In genomic region chr12:121299662-121300061, GRCh38 we compare ENCODE assay signal across 19 cellular contexts. TPM values are rescaled to one million over a fixed set of nuclear protein-coding genes. Genes with fewer than 3 reads are reported as not detected.
A peak's percentile ranks its signal among the peaks of the same experiment; 100 is the strongest.
DNase-seq lines count a peak whose midpoint lies in the region; ATAC-seq, FAIRE-seq and TF ChIP-seq lines count a peak whose summit lies in the region.
"Had no signal": no experiment of that assay in that cellular context is flagged by ENCODE, and none has a peak within 500 bp of the region (broad histone marks: within the 10 kb centered on the region; RNA-seq: fewer than 3 reads in every experiment).

No MANE protein-coding gene starts in this region.

- H3K27ac Mint-ChIP-seq in activated naive CD4-positive, alpha-beta T cell treated with anti-CD3 and anti-CD28 coated beads, Interleukin-2, amount 10 ng/mL, durations not matched to agents 7 days and 5 days = peak overlapping the region; percentile 64

- intact Hi-C loops in K562 (cut with micrococcal nuclease) = no loop called here
- intact Hi-C loops in prostate gland (cut with DNase I) = no loop called here

- no peak overlapping the region for H3K4me3 Mint-ChIP-seq in activated naive CD4-positive, alpha-beta T cell treated with anti-CD3 and anti-CD28 coated beads, Interleukin-2, amount 10 ng/mL, durations not matched to agents 7 days and 5 days

- in situ Hi-C loops in K562 (cut with MboI) = no loop called here

- peak overlapping the region; percentile 74; the same call in 1 of the 2 replicates for H2AFZ ChIP-seq in K562 (ENCODE audit: low read depth, low read length)

- TF ChIP-seq CTCF in LNCaP clone FGC (IDR thresholded peaks at IDR 0.05; ENCODE audit: control insufficient read depth, extremely low read depth, insufficient read depth) = no peak
- TF ChIP-seq CTCF in K562 (IDR thresholded peaks at IDR 0.05 in 2 of 3, conservative IDR thresholded peaks at IDR 0.05 in 1 of 3; ENCODE audit: insufficient read depth in 2 of 3, low read depth in 1 of 3, low read length in 3 of 3) = no peak
- TF ChIP-seq CTCF in prostate gland (IDR thresholded peaks at IDR 0.05) = no peak

- no peak overlapping the region for H3K9ac ChIP-seq in K562 (ENCODE audit: insufficient read depth in 1 of 2, low read depth in 2 of 2, low read length in 2 of 2)

- H3K4me1 Mint-ChIP-seq in activated naive CD4-positive, alpha-beta T cell treated with anti-CD3 and anti-CD28 coated beads, Interleukin-2, amount 10 ng/mL, durations not matched to agents 7 days and 5 days = peaks cover 27% of the 10 kb centered on the region

- H3K36me3 ChIP-seq in K562 (ENCODE audit: control insufficient read depth, insufficient read depth, low read length) (no peaks in the 10 kb centered on the region), prostate gland (no peaks in the 10 kb centered on the region)
- H3K36me3 ChIP-seq: MG63 had no signal

- CTCF ChIA-PET in activated naive CD4-positive, alpha-beta T cell treated with anti-CD3 and anti-CD28 coated beads, Interleukin-2, amount 10 ng/mL, durations not matched to agents 7 days and 5 days (lab: Charles Lee) = interaction anchor here (1.8 kb wide), 1 partner anchor 35 kb away, joined by 5 read pairs; no protein-coding TSS in a partner anchor
- CTCF ChIA-PET in K562 (lab: Yijun Ruan, JAX; ENCODE audit: low intra/inter-chr PET ratio) = no interaction called here

- H4K20me1 ChIP-seq in K562 (replicated peaks; ENCODE audit: control insufficient read depth, insufficient read depth, low read length) = no peaks in the 10 kb centered on the region

- BruUV-seq in K562 (replicated peaks; lab: Mats Ljungman, UMichigan) = no TSS peak

- H3K9me1 ChIP-seq in K562 (ENCODE audit: control insufficient read depth, insufficient read depth, low read length) = no peaks in the 10 kb centered on the region

- H3K9me3 ChIP-seq in K562 (replicated peaks; ENCODE audit: control insufficient read depth, insufficient read depth, low read depth, low read length) (no peaks in the 10 kb centered on the region), prostate gland (no peaks in the 10 kb centered on the region)
- H3K9me3 ChIP-seq: MG63 had no signal

- WGBS in K562 (ENCODE audit: insufficient coverage, low coverage, missing lambda C conversion rate) = 63% methylated on average over 4 of the region's 4 CpGs
- WGBS in prostate gland = 47% methylated on average over 4 of the region's 4 CpGs

- no peaks in the 10 kb centered on the region for H3K36me3 Mint-ChIP-seq in activated naive CD4-positive, alpha-beta T cell treated with anti-CD3 and anti-CD28 coated beads, Interleukin-2, amount 10 ng/mL, durations not matched to agents 7 days and 5 days

- FAIRE-seq in K562 (lab: Jason Lieb, UNC) = no peak
- FAIRE-seq: GM12892, RCC 7860 had no signal

- H3K4me3 ChIP-seq in LNCaP clone FGC (ENCODE audit: low read depth, low read length) = 0 out of 2 replicates have a peak overlapping the region, but pooled peaks have one; percentile 5
- no peak overlapping the region for H3K4me3 ChIP-seq in K562
- no peak overlapping the region for H3K4me3 ChIP-seq in prostate gland
- H3K4me3 ChIP-seq: MG63 had no signal

- no peak for TF ChIP-seq RAD21 in K562 (CRISPR knock-in tag; conservative IDR thresholded peaks at IDR 0.05 in 1 of 2, IDR thresholded peaks at IDR 0.05 in 1 of 2)

- DNase-seq in activated naive CD4-positive, alpha-beta T cell treated with anti-CD3 and anti-CD28 coated beads, Interleukin-2, amount 10 ng/mL, durations not matched to agents 7 days and 5 days = no peak
- no peak for DNase-seq in activated naive CD4-positive, alpha-beta T cell treated with anti-CD3 and anti-CD28 coated beads, Interleukin-2, amount 50 U/mL, for 16 hours
- DNase-seq in LNCaP clone FGC (ENCODE audit: low read depth) = no peak
- DNase-seq in K562 (ENCODE audit: extremely low read depth in 1 of 4, low spot score in 3 of 4) = no peak
- DNase-seq in prostate gland (ENCODE audit: low spot score) = no peak
- DNase-seq in hypothalamus (lab: John Stamatoyannopoulos, UW) = no peak
- no peak for DNase-seq in DMS79 (lab: John Stamatoyannopoulos, UW)
- DNase-seq in inferior parietal cortex (ENCODE audit: extremely low spot score) = no peak
- DNase-seq: ACHN; AML-193; CD8-positive, alpha-beta memory T cell; GF-D8; GOT3; MG63; NCI-H1694 treated with DMSO at 0.1 percent for 48 hours; NCI-H82 had no signal

- no peak for TF ChIP-seq POLR2A in K562 (conservative IDR thresholded peaks at IDR 0.05)
- no peak for TF ChIP-seq POLR2A in prostate gland (IDR thresholded peaks at IDR 0.05)

- H3K27ac ChIP-seq in K562 (ENCODE audit: extremely low read depth, low read depth, low read length) (no peak overlapping the region), prostate gland (peak overlapping the region; percentile 41 to 57)

- H3K4me1 ChIP-seq in K562 (replicated peaks in 1 of 2; ENCODE audit: control insufficient read depth in 2 of 2, insufficient read depth in 2 of 2, low read length in 2 of 2) (peaks cover 12 to 22% of the 10 kb centered on the region in 2 experiments; a peak in 4 of 5 replicates), prostate gland (replicated peaks) (peaks cover 5% of the 10 kb centered on the region)

- ATAC-seq in K562 = no peak
- ATAC-seq: SK-N-SH treated with all-trans-retinoic acid at 6 μM for 48 hours had no signal

- no peak for TF ChIP-seq EP300 in K562 (IDR thresholded peaks at IDR 0.05; ENCODE audit: low read length)

- peaks cover 18% of the 10 kb centered on the region for H3K79me2 ChIP-seq in K562 (ENCODE audit: control insufficient read depth, insufficient read depth, low read length)

- no peak overlapping the region for H3K4me2 ChIP-seq in K562 (ENCODE audit: insufficient read depth, low read length)

- no peaks in the 10 kb centered on the region for H3K9me3 Mint-ChIP-seq in activated naive CD4-positive, alpha-beta T cell treated with anti-CD3 and anti-CD28 coated beads, Interleukin-2, amount 10 ng/mL, durations not matched to agents 7 days and 5 days
- H3K9me3 Mint-ChIP-seq: CD8-positive, alpha-beta memory T cell had no signal

- H3K27me3 ChIP-seq in K562 (ENCODE audit: control insufficient read depth in 2 of 2, insufficient read depth in 2 of 2, low read length in 2 of 2) (no peaks in the 10 kb centered on the region), prostate gland (replicated peaks; ENCODE audit: insufficient read depth) (no peaks in the 10 kb centered on the region)
- H3K27me3 ChIP-seq: MG63 had no signal

- POLR2A ChIA-PET in K562 (lab: Yijun Ruan, JAX) = interaction anchor here (1.1 to 1.3 kb wide), 2 partner anchors 11 to 12 kb away, joined by 3 to 6 read pairs; no protein-coding TSS in a partner anchor

- H3K27me3 Mint-ChIP-seq in activated naive CD4-positive, alpha-beta T cell treated with anti-CD3 and anti-CD28 coated beads, Interleukin-2, amount 10 ng/mL, durations not matched to agents 7 days and 5 days = peaks cover 8% of the 10 kb centered on the region
- H3K27me3 Mint-ChIP-seq: CD8-positive, alpha-beta memory T cell had no signal

TF ChIP-seq in K562, 482 proteins besides CTCF, POLR2A, EP300 and RAD21 (continues in another document):
- TF ChIP-seq ELF1 (tag; IDR thresholded peaks at IDR 0.05) (0 out of 2 replicates have a peak, but pooled peaks have one; percentile 15), ZNF24 (IDR thresholded peaks at IDR 0.05) (peak; percentile 45; the same call in 1 of the 2 replicates), NR2C2 (CRISPR knock-in tag; IDR thresholded peaks at IDR 0.05) (no peak), NR2C2 (tag; IDR thresholded peaks at IDR 0.05) (no peak)

RNA-seq across cellular contexts. Expression of gene CAMKK2, which starts 3.2 kb away (rescaled TPM):
- 43.2 and 68.9 TPM in 2 replicates for total RNA-seq in K562 (2011; cell fraction: chromatin; rRNA removed; ENCODE audit: low replicate concordance)
- 40.5 and 41.3 TPM in 2 replicates for total RNA-seq in K562 (2011; cell fraction: nucleolus; rRNA removed)
- 39.2 and 39.8 TPM in 2 replicates for total RNA-seq in K562 (2011; cell fraction: nucleoplasm; rRNA removed)
- total RNA-seq in K562 (2014; rRNA removed) (18.8 and 21.1 TPM in 2 replicates), K562 (2014; rRNA removed; fragmentation: Illumina TruSeq; extraction: Trizol) (12.6 and 12.7 TPM in 2 replicates), K562 (2015; rRNA removed; fragmentation: Illumina TruSeq; extraction: Trizol) (10.5 and 10.8 TPM in 2 replicates), K562 (2021) (30.8 and 32.0 TPM in 2 replicates), prostate gland (10 to 100 TPM; 26.9 to 52.2 TPM)
- polyA plus RNA-seq in K562 (2011; rRNA removed) (18.2 and 20.5 TPM in 2 replicates), K562 (2014; fragmentation: Illumina TruSeq; extraction: Trizol) (22.0 and 22.3 TPM in 2 replicates), K562 (2014; fragmentation: Nextera tagmentation; extraction: Ambion mirVana) (1 to 10 TPM; 4.3 to 5.4 TPM), K562 (2014; rRNA removed) (20.1 and 21.1 TPM in 2 replicates)
- 19.2 and 26.4 TPM in 2 replicates for polyA plus RNA-seq in K562 (2011; cell fraction: cytosol; rRNA removed)
- polyA plus RNA-seq in K562 (2011; cell fraction: nucleus; rRNA removed) = 40.6 and 54.1 TPM in 2 replicates
- 15.5 and 22.2 TPM in 2 replicates for polyA plus RNA-seq in K562 (2012)
- polyA minus RNA-seq in K562 (2011; rRNA and poly(A)+ RNA removed) = 18.1 and 27.5 TPM in 2 replicates
- 18.8 and 19.5 TPM in 2 replicates for polyA minus RNA-seq in K562 (2011; cell fraction: cytosol; rRNA and poly(A)+ RNA removed)
- polyA minus RNA-seq in K562 (2011; cell fraction: nucleus; rRNA and poly(A)+ RNA removed) = 25.4 and 26.8 TPM in 2 replicates

RNA-seq across cellular contexts. Expression of gene ANAPC5, which starts 52.5 kb away (rescaled TPM):
- 698 and 990 TPM in 2 replicates for total RNA-seq in K562 (2011; cell fraction: chromatin; rRNA removed; ENCODE audit: low replicate concordance)
- 389 and 392 TPM in 2 replicates for total RNA-seq in K562 (2011; cell fraction: nucleolus; rRNA removed)
- total RNA-seq in K562 (2011; cell fraction: nucleoplasm; rRNA removed) = 547 and 619 TPM in 2 replicates
- 176 and 194 TPM in 2 replicates for total RNA-seq in K562 (2014; rRNA removed)
- 269 and 301 TPM in 2 replicates for total RNA-seq in K562 (2014; rRNA removed; fragmentation: Illumina TruSeq; extraction: Trizol)
- 190 and 197 TPM in 2 replicates for total RNA-seq in K562 (2015; rRNA removed; fragmentation: Illumina TruSeq; extraction: Trizol)
- total RNA-seq in K562 (2021) = 168 and 169 TPM in 2 replicates
- 307 and 315 TPM in 2 replicates for polyA plus RNA-seq in K562 (2011; rRNA removed)
- 232 and 246 TPM in 2 replicates for polyA plus RNA-seq in K562 (2011; cell fraction: cytosol; rRNA removed)
- 472 and 632 TPM in 2 replicates for polyA plus RNA-seq in K562 (2011; cell fraction: nucleus; rRNA removed)
- 114 and 144 TPM in 2 replicates for polyA plus RNA-seq in K562 (2012)
- polyA plus RNA-seq in K562 (2014; fragmentation: Illumina TruSeq; extraction: Trizol) = 201 and 250 TPM in 2 replicates
- polyA plus RNA-seq in K562 (2014; fragmentation: Nextera tagmentation; extraction: Ambion mirVana) = 100 to 1,000 TPM; 136 to 181 TPM
- 207 and 213 TPM in 2 replicates for polyA plus RNA-seq in K562 (2014; rRNA removed)
- 307 and 339 TPM in 2 replicates for polyA minus RNA-seq in K562 (2011; rRNA and poly(A)+ RNA removed)
- 97.9 and 140 TPM in 2 replicates for polyA minus RNA-seq in K562 (2011; cell fraction: cytosol; rRNA and poly(A)+ RNA removed)
- 212 and 378 TPM in 2 replicates for polyA minus RNA-seq in K562 (2011; cell fraction: nucleus; rRNA and poly(A)+ RNA removed)
- 100 to 1,000 TPM in 1 of 2 donors, 10 to 100 TPM in 1; 78.0 to 110 TPM for total RNA-seq in prostate gland
